Comparison of ENCODE assay signal across 11 cellular contexts in the genomic region with DNA sequence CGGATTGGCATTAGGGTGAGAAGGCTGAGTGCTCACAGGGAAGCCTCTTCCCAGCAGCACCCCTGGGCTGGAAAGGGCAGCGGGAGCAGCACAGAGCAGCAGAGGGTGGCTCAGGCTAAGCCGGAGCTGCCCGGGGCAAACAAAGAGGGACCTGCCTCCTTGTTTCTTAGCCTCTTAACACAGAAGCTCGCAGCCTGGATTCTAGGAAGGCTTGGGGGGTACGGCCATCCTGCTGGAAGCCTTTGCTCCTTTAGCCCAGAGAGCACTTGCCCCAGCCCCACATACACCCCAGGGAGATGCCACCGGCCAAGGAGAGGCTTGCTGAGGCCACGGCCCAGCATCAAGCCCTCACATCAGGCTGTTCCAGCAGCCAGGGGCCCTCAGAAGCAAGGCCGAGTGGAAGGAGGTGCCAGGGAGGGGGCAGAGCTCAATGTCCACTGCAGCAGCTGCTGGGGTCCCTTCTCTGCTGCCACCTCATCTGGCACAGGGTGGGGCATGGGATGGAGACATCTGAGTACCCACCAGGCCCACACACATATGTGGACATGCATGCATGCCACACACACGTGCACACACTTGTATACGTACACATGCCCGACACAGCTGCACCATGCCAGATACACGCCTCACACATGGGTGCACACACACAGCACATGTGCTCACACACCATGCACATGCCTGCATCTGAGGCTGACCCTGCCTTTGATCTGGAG. TPM values are rescaled to one million over a fixed set of nuclear protein-coding genes. Genes with fewer than 3 reads are reported as not detected.
DNase-seq lines count a peak whose midpoint lies in the region; ATAC-seq and TF ChIP-seq lines count a peak whose summit lies in the region.
"Had no signal": no experiment of that assay in that cellular context is flagged by ENCODE, and none has a peak within 500 bp of the region (broad histone marks: within the 10 kb centered on the region; RNA-seq: fewer than 3 reads in every experiment).

No MANE protein-coding gene starts in this region.

- no peaks in the 10 kb centered on the region for H3K9me3 ChIP-seq in heart left ventricle

- CTCF ChIA-PET in activated B cell treated with CpG ODN at 0.5 μM for 24 hours (lab: Charles Lee) = no interaction called here

- H3K27ac Mint-ChIP-seq in activated B cell treated with CpG ODN at 0.5 μM for 24 hours = no peak overlapping the region
- H3K27ac Mint-ChIP-seq: stimulated activated naive CD8-positive, alpha-beta T cell treated with anti-CD3 and anti-CD28 coated beads, Interleukin-15, Interleukin-2, amounts not matched to agents 100 ng/mL and 50 ng/mL, for 24 hours; T-helper 1 cell treated with Interleukin-12 subunit alpha and Interleukin-12 subunit beta and Interleukin-4 antibody, amounts not matched to agents 30 μg/mL and 1 μg/mL, for 36 hours had no signal

- TF ChIP-seq CTCF in activated B cell treated with CpG ODN at 0.5 μM for 24 hours (IDR thresholded peaks at IDR 0.05) (no peak), heart left ventricle (IDR thresholded peaks at IDR 0.05) (no peak)

- no peaks in the 10 kb centered on the region for H3K36me3 Mint-ChIP-seq in activated B cell treated with CpG ODN at 0.5 μM for 24 hours (ENCODE audit: low read depth)

- H3K27me3 Mint-ChIP-seq in activated B cell treated with CpG ODN at 0.5 μM for 24 hours = no peaks in the 10 kb centered on the region
- H3K27me3 Mint-ChIP-seq: stimulated activated naive CD8-positive, alpha-beta T cell treated with anti-CD3 and anti-CD28 coated beads, Interleukin-15, Interleukin-2, amounts not matched to agents 100 ng/mL and 50 ng/mL, for 24 hours had no signal

- peak overlapping the region in 1 of 12 donors; percentile 21 for H3K4me3 ChIP-seq in heart left ventricle

- intact Hi-C loops in activated B cell treated with CpG ODN at 0.5 μM for 24 hours (cut with micrococcal nuclease) (no loop called here), heart left ventricle (cut with DNase I) (loop anchor here in 1 of 10 donors (2.0 kb wide), 1 partner anchor 20 kb away; the partner anchor contains the start of gene SPON2), sciatic nerve (cut with DNase I) (no loop called here)

- ATAC-seq in activated B cell treated with CpG ODN at 0.5 μM for 24 hours (ENCODE audit: low read depth) (no peak), heart left ventricle (peak; percentile 62 to 74 (median 68)), sciatic nerve (peak; percentile 69), HG03097 (IDR thresholded peaks at IDR 0.05; ENCODE audit: low FRiP score, unreplicated experiment) (no peak)

- H3K9me3 Mint-ChIP-seq in activated B cell treated with CpG ODN at 0.5 μM for 24 hours = no peaks in the 10 kb centered on the region
- H3K9me3 Mint-ChIP-seq: stimulated activated naive CD8-positive, alpha-beta T cell treated with anti-CD3 and anti-CD28 coated beads, Interleukin-15, Interleukin-2, amounts not matched to agents 100 ng/mL and 50 ng/mL, for 24 hours; T-helper 1 cell treated with Interleukin-12 subunit alpha and Interleukin-12 subunit beta and Interleukin-4 antibody, amounts not matched to agents 30 μg/mL and 1 μg/mL, for 36 hours had no signal

- H3K27me3 ChIP-seq in heart left ventricle = no peaks in the 10 kb centered on the region

- POLR2A ChIA-PET in activated B cell treated with CpG ODN at 0.5 μM for 24 hours (lab: Charles Lee) = no interaction called here

- H3K36me3 ChIP-seq in heart left ventricle = no peaks in the 10 kb centered on the region

- 34 to 57% (median 53%) methylated on average over 7 to 13 of the region's 13 CpGs for whole genome bisulfite sequencing in heart left ventricle, 4 donors

- H3K4me1 ChIP-seq in heart left ventricle = peaks cover 9 to 36% (median 31%) of the 10 kb centered on the region in 12 donors

- peak; percentile 19 for DNase-seq in Daoy (ENCODE audit: low read depth)
- DNase-seq in activated B cell treated with CpG ODN at 0.5 μM for 24 hours = peak; percentile 11
- DNase-seq in heart left ventricle = peak; percentile 10 to 64 (median 54)
- DNase-seq in sciatic nerve (ENCODE audit: low spot score) = peak; percentile 59
- no peak for DNase-seq in LoVo (ENCODE audit: low spot score)
- no peak for DNase-seq in HT-29 (ENCODE audit: low spot score)
- DNase-seq in A172 (ENCODE audit: low spot score) = no peak
- DNase-seq: MM.1S had no signal

- peak overlapping the region; percentile 47 to 90 (median 84) for H3K27ac ChIP-seq in heart left ventricle

- peaks cover 2% of the 10 kb centered on the region for H3K4me1 Mint-ChIP-seq in activated B cell treated with CpG ODN at 0.5 μM for 24 hours

- no peak for TF ChIP-seq POLR2A in heart left ventricle (IDR thresholded peaks at IDR 0.05)

- H3K4me3 Mint-ChIP-seq in activated B cell treated with CpG ODN at 0.5 μM for 24 hours = no peak overlapping the region
- H3K4me3 Mint-ChIP-seq: stimulated activated naive CD8-positive, alpha-beta T cell treated with anti-CD3 and anti-CD28 coated beads, Interleukin-15, Interleukin-2, amounts not matched to agents 100 ng/mL and 50 ng/mL, for 24 hours; T-helper 1 cell treated with Interleukin-12 subunit alpha and Interleukin-12 subunit beta and Interleukin-4 antibody, amounts not matched to agents 30 μg/mL and 1 μg/mL, for 36 hours had no signal

RNA-seq across cellular contexts. Expression of gene SPON2, which starts 20.3 kb away (rescaled TPM):
- total RNA-seq in Daoy (2014; rRNA removed; shearing (Covaris generic)) = 0.29 TPM in 1 of 2 replicates, not detected in the other
- 2.2 and 3.4 TPM in 2 replicates for total RNA-seq in activated B cell treated with CpG ODN at 0.5 μM for 24 hours
- 10 to 100 TPM in 7 of 9 donors, 1 to 10 TPM in 2; 8.8 to 36.3 (median 13.7) TPM for total RNA-seq in heart left ventricle
- 10 to 100 TPM in 1 of 2 donors, 1 to 10 TPM in 1; 7.8 to 31.2 TPM for polyA plus RNA-seq in heart left ventricle
- total RNA-seq in sciatic nerve = 35.6 TPM
- 1.2 and 2.9 TPM in 2 replicates for total RNA-seq in HT-29 (2014; rRNA removed; shearing (Covaris generic))
- 7.6 and 16.2 TPM in 2 replicates for total RNA-seq in A172 (2014; rRNA removed; shearing (Covaris generic))

RNA-seq across cellular contexts. Expression of gene CTBP1, which starts 56.3 kb away (rescaled TPM):
- 110 and 115 TPM in 2 replicates for total RNA-seq in Daoy (2014; rRNA removed; shearing (Covaris generic))
- total RNA-seq in activated B cell treated with CpG ODN at 0.5 μM for 24 hours = 162 and 175 TPM in 2 replicates
- 100 to 1,000 TPM; 105 to 165 (median 128) TPM for total RNA-seq in heart left ventricle
- polyA plus RNA-seq in heart left ventricle = 100 to 1,000 TPM in 1 of 2 donors, 10 to 100 TPM in 1; 92.0 to 148 TPM
- total RNA-seq in sciatic nerve = 143 TPM
- total RNA-seq in HT-29 (2014; rRNA removed; shearing (Covaris generic)) = 631 and 665 TPM in 2 replicates
- 166 and 240 TPM in 2 replicates for total RNA-seq in A172 (2014; rRNA removed; shearing (Covaris generic))

Comparison
In these comparisons a context has a peak if more than half of its experiments do, and no peak if none do; other contexts are left out.
1. DNase-seq: peak in Daoy (single experiment), activated B cell treated with CpG ODN at 0.5 μM for 24 hours (single experiment), heart left ventricle (5 of 5) and sciatic nerve (single experiment); none in LoVo (single experiment), HT-29 (single experiment) and A172 (single experiment).
2. ATAC-seq: peak in heart left ventricle (4 of 4) and sciatic nerve (single experiment); none in activated B cell treated with CpG ODN at 0.5 μM for 24 hours (single experiment) and HG03097 (single experiment).